ENCODE assay signal across 7 cellular contexts in the genomic region with DNA sequence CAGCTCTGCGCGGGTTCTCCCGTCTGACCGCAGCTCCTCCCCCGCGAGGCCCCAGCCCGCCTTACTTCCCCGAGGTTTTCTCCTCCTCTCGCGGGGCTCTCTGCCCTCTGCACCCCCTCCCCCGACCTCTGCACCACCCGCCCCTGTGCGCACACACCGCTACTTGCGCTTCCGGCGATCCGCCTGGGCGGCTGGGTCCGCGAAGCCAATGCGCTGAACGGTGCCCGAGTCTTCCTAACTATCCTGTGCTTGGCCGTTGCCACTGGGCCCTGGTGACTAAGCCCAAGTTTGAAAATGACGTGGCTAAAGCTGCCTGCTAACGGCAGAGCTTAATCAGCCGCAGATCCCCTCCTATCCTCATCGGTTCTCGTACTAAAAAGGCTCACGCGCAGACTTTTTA. TPM values are rescaled to one million over a fixed set of nuclear protein-coding genes. Genes with fewer than 3 reads are reported as not detected.
DNase-seq lines count a peak whose midpoint lies in the region; ATAC-seq and TF ChIP-seq lines count a peak whose summit lies in the region.

No MANE protein-coding gene starts in this region.

- H3K4me2 ChIP-seq in neural progenitor cell, result peak overlapping the region; percentile 97

- no peaks in the 10 kb centered on the region for H3K79me2 ChIP-seq in neural progenitor cell (ENCODE audit: low read depth)

- no peak for ATAC-seq in left lobe of liver

- no peaks in the 10 kb centered on the region for H3K36me3 ChIP-seq in neural progenitor cell

- intact Hi-C loops in dendritic cell treated with granulocyte-macrophage colony-stimulating factor and Interleukin-4, amounts not matched to agents 40 ng/mL and 50 ng/mL, for 4 days (cut with micrococcal nuclease), result loop anchor here (10.0 kb wide), 1 partner anchor 567 kb away; no protein-coding TSS in a partner anchor

- no peak overlapping the region for H3K9ac ChIP-seq in neural progenitor cell

- H3K4me3 ChIP-seq in GM08714 (ENCODE audit: low read length) (peak overlapping the region; percentile 12; the same call in 1 of the 2 replicates), neural progenitor cell (peak overlapping the region; percentile 56)

- H3K4me1 Mint-ChIP-seq in dendritic cell treated with granulocyte-macrophage colony-stimulating factor and Interleukin-4, amounts not matched to agents 40 ng/mL and 50 ng/mL, for 4 days (ENCODE audit: low read depth), result peaks cover 54% of the 10 kb centered on the region
- H3K4me1 Mint-ChIP-seq in neural progenitor cell, result peaks cover 35% of the 10 kb centered on the region

- no peak for TF ChIP-seq CTCF in neural progenitor cell (IDR thresholded peaks at IDR 0.05)

- H4K20me1 ChIP-seq in neural progenitor cell (ENCODE audit: low read depth), result peaks cover 92% of the 10 kb centered on the region

- H3K27ac ChIP-seq in neural progenitor cell, result no peak overlapping the region

- H3K27me3 ChIP-seq in neural progenitor cell, result peaks cover 93% of the 10 kb centered on the region

- H3K27me3 Mint-ChIP-seq in dendritic cell treated with granulocyte-macrophage colony-stimulating factor and Interleukin-4, amounts not matched to agents 40 ng/mL and 50 ng/mL, for 4 days, result peaks cover 98% of the 10 kb centered on the region
- peaks cover 81% of the 10 kb centered on the region for H3K27me3 Mint-ChIP-seq in neural progenitor cell (ENCODE audit: insufficient read depth, low read depth)

- DNase-seq in HK-2 (ENCODE audit: unreplicated experiment), result peak; percentile 86
- DNase-seq in neural progenitor cell (ENCODE audit: low spot score), result peak; percentile 71
- no peak for DNase-seq in superior temporal gyrus (ENCODE audit: extremely low spot score)
- DNase-seq in left lobe of liver (ENCODE audit: low spot score), result no peak
- no peak for DNase-seq in NCI-H69 (lab: John Stamatoyannopoulos, UW)

- no peak overlapping the region for H3K27ac Mint-ChIP-seq in dendritic cell treated with granulocyte-macrophage colony-stimulating factor and Interleukin-4, amounts not matched to agents 40 ng/mL and 50 ng/mL, for 4 days
- no peak overlapping the region for H3K27ac Mint-ChIP-seq in neural progenitor cell

- H3F3A ChIP-seq in neural progenitor cell (ENCODE audit: low read depth), result peaks cover 59% of the 10 kb centered on the region

- H3K9me3 Mint-ChIP-seq in dendritic cell treated with granulocyte-macrophage colony-stimulating factor and Interleukin-4, amounts not matched to agents 40 ng/mL and 50 ng/mL, for 4 days, result no peaks in the 10 kb centered on the region
- no peaks in the 10 kb centered on the region for H3K9me3 Mint-ChIP-seq in neural progenitor cell

- no peaks in the 10 kb centered on the region for H3K36me3 Mint-ChIP-seq in dendritic cell treated with granulocyte-macrophage colony-stimulating factor and Interleukin-4, amounts not matched to agents 40 ng/mL and 50 ng/mL, for 4 days (ENCODE audit: low read depth)
- H3K36me3 Mint-ChIP-seq in neural progenitor cell, result no peaks in the 10 kb centered on the region

- H3K4me1 ChIP-seq in neural progenitor cell, result peaks cover 60% of the 10 kb centered on the region

- H3K9me3 ChIP-seq in neural progenitor cell (ENCODE audit: low read depth), result no peaks in the 10 kb centered on the region

- H2AFZ ChIP-seq in neural progenitor cell (replicated peaks), result peak overlapping the region; percentile 79

- peak overlapping the region; percentile 48 for H3K4me3 Mint-ChIP-seq in dendritic cell treated with granulocyte-macrophage colony-stimulating factor and Interleukin-4, amounts not matched to agents 40 ng/mL and 50 ng/mL, for 4 days
- peak overlapping the region; percentile 78 for H3K4me3 Mint-ChIP-seq in neural progenitor cell

RNA-seq across cellular contexts. Expression of a gene that starts 6.2 kb away (rescaled TPM):
- total RNA-seq in neural progenitor cell (ENCODE audit: low replicate concordance) (0.06 and 0.15 TPM in 2 replicates), left lobe of liver (20.5 TPM)

Comparison
In these comparisons a context has a peak if more than half of its experiments do, and no peak if none do; other contexts are left out.
1. DNase-seq: peak in HK-2 (single experiment) and neural progenitor cell (single experiment); none in superior temporal gyrus (single experiment), left lobe of liver (single experiment) and NCI-H69 (single experiment).
2. RNA of a gene that starts 6.2 kb away (total RNA-seq): 20.5 TPM in left lobe of liver (single experiment); 0.06 to 0.15 TPM in neural progenitor cell; every median in the first group is over 10 times any median in the second.